In the genomic region with DNA sequence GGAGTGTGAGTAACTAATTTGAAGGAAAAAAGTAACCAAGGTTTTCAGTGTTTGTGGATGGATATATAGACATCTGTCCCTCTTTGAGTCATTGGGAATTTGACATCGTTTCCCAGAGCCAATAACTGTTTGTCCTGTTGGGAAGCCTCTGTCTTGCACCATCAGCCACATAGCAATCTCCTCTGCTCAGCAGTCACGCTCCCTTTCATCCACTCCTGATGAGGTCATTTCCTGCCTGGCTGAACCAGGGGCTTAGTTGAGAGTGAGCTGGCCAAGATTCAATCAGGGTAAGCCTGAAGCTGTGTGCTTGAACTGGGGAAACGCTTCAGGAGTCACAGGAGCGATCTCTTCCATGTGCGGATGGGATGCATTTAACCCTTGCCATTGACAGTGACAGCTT, we compare ENCODE assay signal across 11 cellular contexts.
DNase-seq lines count a peak whose midpoint lies in the region; ATAC-seq and TF ChIP-seq lines count a peak whose summit lies in the region.
"Had no signal": no experiment of that assay in that cellular context is flagged by ENCODE, and none has a peak within 500 bp of the region (broad histone marks: within the 10 kb centered on the region; RNA-seq: fewer than 3 reads in every experiment).

No MANE protein-coding gene starts in this region.

- H3K79me2 ChIP-seq in HCT116 (ENCODE audit: insufficient read depth, low read length) (no peaks in the 10 kb centered on the region), smooth muscle cell (ENCODE audit: low read depth) (no peaks in the 10 kb centered on the region)

- POLR2A ChIA-PET in HCT116 (lab: Charles Lee): no interaction called here

- peaks cover 0 to 8% of the 10 kb centered on the region in 2 experiments; a peak in 1 of 4 replicates for H3K4me1 ChIP-seq in HCT116 (ENCODE audit: control insufficient read depth in 1 of 2, insufficient read depth in 2 of 2, low read length in 2 of 2)
- H3K4me1 ChIP-seq in smooth muscle cell (ENCODE audit: low read depth): no peaks in the 10 kb centered on the region

- H3K27ac ChIP-seq in HCT116 (ENCODE audit: low read depth, low read length) (no peak overlapping the region), smooth muscle cell (ENCODE audit: low read depth) (peak overlapping the region; percentile 90)
- H3K27ac ChIP-seq: SK-N-MC had no signal

- TF ChIP-seq RAD21 in HCT116 (IDR thresholded peaks at IDR 0.05; ENCODE audit: low read depth): no peak

- BruUV-seq in HCT116 (replicated peaks; lab: Mats Ljungman, UMichigan): no TSS peak

- no peak overlapping the region for H3K4me2 ChIP-seq in HCT116 (ENCODE audit: low read length)
- peak overlapping the region; percentile 20 for H3K4me2 ChIP-seq in smooth muscle cell

- H3K4me3 ChIP-seq in HCT116 (replicated peaks in 1 of 2; ENCODE audit: low read depth in 1 of 2, low read length in 2 of 2): no peak overlapping the region
- H3K4me3 ChIP-seq in foreskin fibroblast (ENCODE audit: low read depth in 1 of 2, low read length in 2 of 2): no peak overlapping the region
- H3K4me3 ChIP-seq in smooth muscle cell: no peak overlapping the region
- H3K4me3 ChIP-seq: SK-N-MC had no signal

- ATAC-seq in HCT116: peak; percentile 30; the same call in 1 of the 2 replicates
- ATAC-seq in GM18498 (IDR thresholded peaks at IDR 0.05; ENCODE audit: unreplicated experiment): no peak

- no peaks in the 10 kb centered on the region for H3K36me3 ChIP-seq in HCT116 (ENCODE audit: control insufficient read depth in 1 of 2, insufficient read depth in 2 of 2, low read length in 2 of 2)
- H3K36me3 ChIP-seq in smooth muscle cell (ENCODE audit: low read depth): no peaks in the 10 kb centered on the region

- H2AFZ ChIP-seq in HCT116 (ENCODE audit: low read depth, low read length, poor library complexity, severe bottlenecking) (no peak overlapping the region), smooth muscle cell (ENCODE audit: low read depth) (no peak overlapping the region)

- H3F3A ChIP-seq in smooth muscle cell (ENCODE audit: low read depth): peaks cover 7% of the 10 kb centered on the region

- CTCF ChIA-PET in HCT116 (lab: Charles Lee): no interaction called here

- DNase-seq in HCT116 (ENCODE audit: low read depth, low spot score) (no peak), T1000 (lab: John Stamatoyannopoulos, UW) (peak; percentile 58), foreskin fibroblast (peak; percentile 98), smooth muscle cell (lab: John Stamatoyannopoulos, UW; ENCODE audit: unreplicated experiment) (no peak), DMS153 treated with DMSO at 0.1 percent for 48 hours (lab: John Stamatoyannopoulos, UW; ENCODE audit: unreplicated experiment) (no peak), NCI-H748 treated with DMSO at 0.1 percent for 48 hours (lab: John Stamatoyannopoulos, UW) (no peak)
- DNase-seq: activated CD4-positive, alpha-beta memory T cell treated with anti-CD3 and anti-CD28 coated beads, Interleukin-2, amount 10 ng/mL, durations not matched to agents 7 days and 5 days; MV-4-11; posterior cingulate gyrus had no signal

- intact Hi-C loops in HCT116 (cut with micrococcal nuclease): no loop called here

- no peak overlapping the region for H3K9ac ChIP-seq in HCT116 (ENCODE audit: low read length)
- peak overlapping the region; percentile 55 for H3K9ac ChIP-seq in smooth muscle cell (ENCODE audit: low read depth)

- TF ChIP-seq POLR2A in HCT116 (IDR thresholded peaks at IDR 0.05; ENCODE audit: borderline replicate concordance, extremely low read depth, insufficient read depth, insufficient read length): no peak

- H3K9me3 ChIP-seq in HCT116 (ENCODE audit: control insufficient read depth in 1 of 2, insufficient read depth in 1 of 2, low read depth in 1 of 2, low read length in 2 of 2) (no peaks in the 10 kb centered on the region), smooth muscle cell (replicated peaks; ENCODE audit: low read depth) (peaks cover under 1% of the 10 kb centered on the region)

- no peaks in the 10 kb centered on the region for H4K20me1 ChIP-seq in HCT116 (ENCODE audit: insufficient read depth)
- no peaks in the 10 kb centered on the region for H4K20me1 ChIP-seq in smooth muscle cell (ENCODE audit: low read depth)

- no peaks in the 10 kb centered on the region for H3K9me2 ChIP-seq in HCT116 (ENCODE audit: insufficient read depth)

- RAD21 ChIA-PET in HCT116 (lab: Charles Lee; ENCODE audit: low non-redundant PET in 1 of 2, low total read pairs in 2 of 2, uncharacterized antibody in 2 of 2, unreplicated experiment in 2 of 2): no interaction called here

- 9% methylated on average over 5 of the region's 5 CpGs for WGBS in smooth muscle cell (ENCODE audit: low lambda C conversion rate)

- H3K27me3 ChIP-seq in HCT116 (ENCODE audit: insufficient read depth, low read length): no peaks in the 10 kb centered on the region
- H3K27me3 ChIP-seq in smooth muscle cell (ENCODE audit: low read depth): no peaks in the 10 kb centered on the region

- TF ChIP-seq CTCF in HCT116 (IDR thresholded peaks at IDR 0.05 in 2 of 3, conservative IDR thresholded peaks at IDR 0.05 in 1 of 3; ENCODE audit: borderline replicate concordance in 1 of 3, insufficient read depth in 1 of 3, low read depth in 2 of 3, low read length in 2 of 3): no peak
- no peak for TF ChIP-seq CTCF in foreskin fibroblast (IDR thresholded peaks at IDR 0.05; ENCODE audit: low read depth, low read length)
- TF ChIP-seq CTCF in smooth muscle cell (IDR thresholded peaks at IDR 0.05; ENCODE audit: borderline replicate concordance, insufficient read depth, poor library complexity, severe bottlenecking): no peak

TF ChIP-seq in HCT116, 20 proteins besides CTCF, POLR2A, EP300 and RAD21:
- TF ChIP-seq ZNF274 (IDR thresholded peaks at IDR 0.05; ENCODE audit: low read depth, low read length): no peak
- no peak for TF ChIP-seq ATF3 (IDR thresholded peaks at IDR 0.05)
- TF ChIP-seq TCF7L2 (IDR thresholded peaks at IDR 0.05; ENCODE audit: borderline replicate concordance, extremely low read depth, insufficient read depth, insufficient read length): peak; percentile 62

Comparison
In these comparisons a context has a peak if more than half of its experiments do, and no peak if none do; other contexts are left out.
1. DNase-seq: peak in T1000 (single experiment) and foreskin fibroblast (2 of 2); none in HCT116 (single experiment), smooth muscle cell (single experiment), DMS153 treated with DMSO at 0.1 percent for 48 hours (single experiment) and NCI-H748 treated with DMSO at 0.1 percent for 48 hours (single experiment).